Comparison of ENCODE assay signal across 1 cellular context in genomic region chr15:56919708-56920637, GRCh38.
TF ChIP-seq lines count a peak whose summit lies in the region.

No MANE protein-coding gene starts in this region.

TF ChIP-seq in GM12878, 131 proteins besides CTCF, POLR2A, EP300 and RAD21 (continued from another document):
- TF ChIP-seq ETV6 (conservative IDR thresholded peaks at IDR 0.05 in 1 of 2, IDR thresholded peaks at IDR 0.05 in 1 of 2; ENCODE audit: borderline replicate concordance in 1 of 2, low read depth in 1 of 2) (no peak), RAD51 (IDR thresholded peaks at IDR 0.05) (no peak), NRF1 (conservative IDR thresholded peaks at IDR 0.05; ENCODE audit: low read depth, low read length) (no peak), TARDBP (IDR thresholded peaks at IDR 0.05; ENCODE audit: borderline replicate concordance) (no peak), CREB1 (IDR thresholded peaks at IDR 0.05; ENCODE audit: low read depth) (peak; percentile 14; the same call in 1 of the 2 replicates), SIN3A (IDR thresholded peaks at IDR 0.05; ENCODE audit: low read depth, low read length) (0 out of 2 replicates have a peak, but pooled peaks have one; percentile 28), HDAC2 (IDR thresholded peaks at IDR 0.05) (no peak), EZH2 (IDR thresholded peaks at IDR 0.05; ENCODE audit: borderline replicate concordance, control insufficient read depth, low read depth, low read length) (no peak), JUND (IDR thresholded peaks at IDR 0.05; ENCODE audit: low read depth, low read length) (no peak), PAX5 (IDR thresholded peaks at IDR 0.05; ENCODE audit: borderline replicate concordance, low read depth, low read length) (no peak), MAX (IDR thresholded peaks at IDR 0.05; ENCODE audit: low read depth, low read length) (0 out of 2 replicates have a peak, but pooled peaks have one; percentile 44), GABPA (IDR thresholded peaks at IDR 0.05; ENCODE audit: low read depth) (no peak), MLLT1 (IDR thresholded peaks at IDR 0.05) (no peak), MYB (IDR thresholded peaks at IDR 0.05; ENCODE audit: borderline replicate concordance, low read depth, low read length) (no peak), SREBF2 (IDR thresholded peaks at IDR 0.05; ENCODE audit: low read length) (no peak), KLF5 (IDR thresholded peaks at IDR 0.05; ENCODE audit: partially characterized antibody) (no peak)
